Comparison of ENCODE assay signal across 7 cellular contexts in the genomic region with DNA sequence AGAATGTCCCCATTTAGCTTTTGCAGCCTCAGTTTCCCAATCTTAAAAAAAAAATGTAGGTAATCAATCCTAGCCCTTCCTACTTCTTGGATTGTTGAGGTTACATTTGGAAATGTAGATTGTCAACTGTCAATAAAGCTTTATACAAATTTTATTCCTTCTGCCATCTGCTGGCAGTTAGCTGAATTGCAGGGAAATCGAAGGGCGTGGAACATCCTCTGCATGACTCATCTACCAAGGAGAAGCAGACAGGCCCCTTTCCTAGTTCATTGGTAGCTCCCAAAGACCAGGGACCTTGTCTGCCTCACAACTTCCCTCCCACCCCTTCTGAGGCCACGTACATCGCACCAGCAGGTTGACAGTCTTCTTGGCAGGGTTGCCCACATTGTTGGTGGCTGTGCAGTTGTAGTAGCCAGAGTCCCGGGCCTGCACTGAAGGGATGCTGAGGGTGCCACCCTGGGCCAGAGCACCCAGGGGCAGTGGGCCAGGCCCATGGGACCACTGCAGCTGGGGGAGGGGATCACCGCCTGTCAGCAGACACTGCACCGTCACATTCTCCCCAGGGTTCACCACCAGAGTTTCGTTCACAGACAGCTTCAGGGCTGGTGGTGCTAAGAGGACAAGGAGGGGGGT. TPM values are rescaled to one million over a fixed set of nuclear protein-coding genes. Genes with fewer than 3 reads are reported as not detected.
A peak's percentile ranks its signal among the peaks of the same experiment; 100 is the strongest.
DNase-seq lines count a peak whose midpoint lies in the region; ATAC-seq and TF ChIP-seq lines count a peak whose summit lies in the region.

No MANE protein-coding gene starts in this region.

- H3K27me3 ChIP-seq in GM06990 (replicated peaks; ENCODE audit: control insufficient read depth, insufficient read depth, low read length), result no peaks in the 10 kb centered on the region

- ATAC-seq in GM19351 (IDR thresholded peaks at IDR 0.05; ENCODE audit: unreplicated experiment), result no peak

- TF ChIP-seq CTCF in GM06990 (IDR thresholded peaks at IDR 0.05; ENCODE audit: insufficient read depth, low read length, poor library complexity, severe bottlenecking), result peak; percentile 65
- TF ChIP-seq CTCF in LNCaP clone FGC (IDR thresholded peaks at IDR 0.05; ENCODE audit: control insufficient read depth, extremely low read depth, insufficient read depth), result peak; percentile 75
- peak; percentile 56 for TF ChIP-seq CTCF in fibroblast of villous mesenchyme (IDR thresholded peaks at IDR 0.05; ENCODE audit: insufficient read depth, low read depth, low read length)

- H3K4me3 ChIP-seq in GM06990 (replicated peaks; ENCODE audit: low read depth, low read length), result no peak overlapping the region
- H3K4me3 ChIP-seq in LNCaP clone FGC (ENCODE audit: low read depth, low read length), result no peak overlapping the region
- H3K4me3 ChIP-seq in fibroblast of villous mesenchyme (ENCODE audit: low read depth, low read length), result no peak overlapping the region

- H3K36me3 ChIP-seq in GM06990 (ENCODE audit: control insufficient read depth, insufficient read depth, low read length), result no peaks in the 10 kb centered on the region; the same call in 1 of the 2 replicates

- DNase-seq in GM06990 (ENCODE audit: extremely low read depth, insufficient read length) (peak; percentile 34), LNCaP clone FGC (ENCODE audit: low read depth) (peak; percentile 18), fibroblast of villous mesenchyme (ENCODE audit: low read depth) (no peak), cerebellar cortex (ENCODE audit: low spot score) (no peak)
- peak; percentile 13 to 58 for DNase-seq in activated CD4-positive, alpha-beta T cell treated with anti-CD3 and anti-CD28 coated beads, Interleukin-2, amount 50 U/mL, for 24 hours (ENCODE audit: low read depth in 1 of 2, low spot score in 1 of 2)
- DNase-seq in stimulated activated CD4-positive, alpha-beta T cell treated with anti-CD3 and anti-CD28 coated beads, Interleukin-2, amount 100 ng/mL, for 4 hours (ENCODE audit: low read depth), result peak; percentile 43

RNA-seq across cellular contexts. Expression of gene MDGA1, which starts 43.6 kb away (rescaled TPM):
- total RNA-seq in fibroblast of villous mesenchyme, result 5.2 and 5.8 TPM in 2 replicates

Comparison
In these comparisons a context has a peak if more than half of its experiments do, and no peak if none do; other contexts are left out.
1. DNase-seq: peak in GM06990 (single experiment), LNCaP clone FGC (single experiment), activated CD4-positive, alpha-beta T cell treated with anti-CD3 and anti-CD28 coated beads, Interleukin-2, amount 50 U/mL, for 24 hours (2 of 2) and stimulated activated CD4-positive, alpha-beta T cell treated with anti-CD3 and anti-CD28 coated beads, Interleukin-2, amount 100 ng/mL, for 4 hours (single experiment); none in fibroblast of villous mesenchyme (single experiment) and cerebellar cortex (single experiment).
2. Peak in every context shown above with its lines, with median percentiles within 50 percentile points of each other: CTCF ChIP-seq.